1 cellular context compared by ENCODE assay signal in genomic region chr16:47849736-47850135, GRCh38.
TF ChIP-seq lines count a peak whose summit lies in the region.

No MANE protein-coding gene starts in this region.

TF ChIP-seq in HepG2, 621 proteins besides CTCF, POLR2A, EP300 and RAD21 (continued from another document):
- no peak for TF ChIP-seq NFAT5 (CRISPR knock-in tag; IDR thresholded peaks at IDR 0.05)
TF ChIP-seq in HepG2: peak in this region for 1.
